Comparison of ENCODE assay signal across 24 cellular contexts in the genomic region with DNA sequence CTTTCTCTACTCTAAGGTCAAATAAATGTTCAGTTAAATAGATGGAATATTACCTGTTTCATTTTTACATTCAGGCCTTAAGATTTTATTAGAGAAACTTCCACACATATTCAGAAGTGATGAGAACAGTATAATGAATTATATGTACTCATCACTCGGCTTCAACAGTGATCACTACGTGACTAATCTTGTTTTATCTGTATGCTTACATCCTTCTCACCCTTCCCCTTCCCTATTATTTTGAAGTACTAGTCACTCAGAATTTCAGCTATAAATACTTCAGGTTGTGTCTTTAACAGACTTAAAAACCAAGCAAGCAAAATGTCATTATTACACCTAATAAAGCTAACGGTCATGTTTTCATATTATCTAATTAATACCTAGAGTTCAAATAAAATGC. TPM values are rescaled to one million over a fixed set of nuclear protein-coding genes. Genes with fewer than 3 reads are reported as not detected.
DNase-seq lines count a peak whose midpoint lies in the region; ATAC-seq, FAIRE-seq and TF ChIP-seq lines count a peak whose summit lies in the region.
"Had no signal": no experiment of that assay in that cellular context is flagged by ENCODE, and none has a peak within 500 bp of the region (broad histone marks: within the 10 kb centered on the region; RNA-seq: fewer than 3 reads in every experiment).

No MANE protein-coding gene starts in this region.

- H3K27me3 ChIP-seq in astrocyte (ENCODE audit: insufficient read depth, low read length), result no peaks in the 10 kb centered on the region
- H3K27me3 ChIP-seq: esophagus muscularis mucosa had no signal

- H3K4me3 ChIP-seq in astrocyte (ENCODE audit: insufficient read depth, low read depth, low read length), result no peak overlapping the region
- H3K4me3 ChIP-seq: esophagus muscularis mucosa had no signal

- no peak for TF ChIP-seq CTCF in astrocyte (IDR thresholded peaks at IDR 0.05; ENCODE audit: insufficient read depth, low read depth, low read length)

- H3K9me3 ChIP-seq in astrocyte (ENCODE audit: insufficient read depth, low read depth, low read length), result no peaks in the 10 kb centered on the region
- H3K9me3 ChIP-seq: esophagus muscularis mucosa had no signal

- peaks cover 79% of the 10 kb centered on the region for H4K20me1 ChIP-seq in astrocyte (ENCODE audit: insufficient read depth, low read length)

- no peak for ATAC-seq in memory B cell (ENCODE audit: low read depth)
- ATAC-seq: CD8-positive, alpha-beta T cell; left lobe of liver had no signal

- no peak overlapping the region for H3K27ac ChIP-seq in astrocyte (ENCODE audit: low read depth, low read length)

- H3K4me2 ChIP-seq in astrocyte (ENCODE audit: low read length), result no peak overlapping the region

- H3K36me3 Mint-ChIP-seq in astrocyte (ENCODE audit: low read depth, unreplicated experiment) (peaks cover 12% of the 10 kb centered on the region), memory B cell (peaks cover 14% of the 10 kb centered on the region)
- H3K36me3 Mint-ChIP-seq: CD8-positive, alpha-beta T cell had no signal

- H3K79me2 ChIP-seq in astrocyte (ENCODE audit: insufficient read depth, low read length), result peaks cover 90% of the 10 kb centered on the region

- FAIRE-seq in astrocyte (lab: Jason Lieb, UNC), result no peak
- FAIRE-seq: H54, HTR-8/SVneo had no signal

- H3K4me3 Mint-ChIP-seq in astrocyte (ENCODE audit: unreplicated experiment), result no peak overlapping the region
- no peak overlapping the region for H3K4me3 Mint-ChIP-seq in memory B cell
- H3K4me3 Mint-ChIP-seq: CD8-positive, alpha-beta T cell; mesothelial cell of epicardium; nephron; stimulated activated naive B cell treated with anti-CD40 and anti-IgM and Interleukin-4, amounts not matched to agents 10 μg/mL and 1 μg/mL and 100 μg/mL, for 72 hours had no signal

- H3K36me3 ChIP-seq in astrocyte (ENCODE audit: insufficient read depth, low read length), result no peaks in the 10 kb centered on the region
- H3K36me3 ChIP-seq: esophagus muscularis mucosa had no signal

- H3K4me1 Mint-ChIP-seq in astrocyte (ENCODE audit: low read depth, unreplicated experiment) (peaks cover 46% of the 10 kb centered on the region), memory B cell (peaks cover 57% of the 10 kb centered on the region)

- no peak overlapping the region for H3K9ac ChIP-seq in astrocyte (ENCODE audit: low read length)

- no peaks in the 10 kb centered on the region for H3K27me3 Mint-ChIP-seq in astrocyte (ENCODE audit: low read depth, unreplicated experiment)
- no peaks in the 10 kb centered on the region for H3K27me3 Mint-ChIP-seq in memory B cell
- H3K27me3 Mint-ChIP-seq: stimulated activated naive B cell treated with anti-CD40 and anti-IgM and Interleukin-4, amounts not matched to agents 10 μg/mL and 1 μg/mL and 100 μg/mL, for 72 hours had no signal

- no peak overlapping the region for H2AFZ ChIP-seq in astrocyte (ENCODE audit: low read depth, low read length)

- H3K4me1 ChIP-seq in astrocyte (ENCODE audit: insufficient read depth, low read length), result peaks cover 2% of the 10 kb centered on the region

- DNase-seq in EH (ENCODE audit: low read depth) (peak; percentile 75), LHCN-M2 (ENCODE audit: low read depth) (peak; percentile 10), astrocyte (ENCODE audit: low read depth) (peak; percentile 27), memory B cell (ENCODE audit: low spot score in 2 of 2) (no peak), 8988T (no peak), NCI-H1417 (lab: John Stamatoyannopoulos, UW) (no peak), NCI-H1417 treated with DMSO at 0.1 percent for 48 hours (lab: John Stamatoyannopoulos, UW) (no peak)
- no peak for DNase-seq in stimulated activated CD4-positive, alpha-beta T cell treated with anti-CD3 and anti-CD28 coated beads, Interleukin-4, amount 100 ng/mL, for 4 hours
- DNase-seq: activated CD4-positive, alpha-beta T cell treated with anti-CD3 and anti-CD28 coated beads, Interleukin-2, amount 50 U/mL, for 48 hours; amygdala; CD8-positive, alpha-beta T cell; cerebellar nuclear complex; effector CD8-positive, alpha-beta T cell; NCI-H1436; NCI-H2171; NCI-H526; SHP77 treated with DMSO at 0.1 percent for 48 hours; stimulated activated naive B cell treated with anti-CD40 and anti-IgM and Interleukin-4, amounts not matched to agents 10 μg/mL and 1 μg/mL and 100 μg/mL, for 72 hours had no signal

- H3K27ac Mint-ChIP-seq in astrocyte (ENCODE audit: unreplicated experiment) (no peak overlapping the region), memory B cell (peak overlapping the region; percentile 52)
- H3K27ac Mint-ChIP-seq: CD8-positive, alpha-beta T cell; mesothelial cell of epicardium; nephron had no signal

- H3K9me3 Mint-ChIP-seq in astrocyte (ENCODE audit: unreplicated experiment), result no peaks in the 10 kb centered on the region
- peaks cover 1% of the 10 kb centered on the region for H3K9me3 Mint-ChIP-seq in memory B cell
- H3K9me3 Mint-ChIP-seq: CD8-positive, alpha-beta T cell; mesothelial cell of epicardium; nephron; stimulated activated naive B cell treated with anti-CD40 and anti-IgM and Interleukin-4, amounts not matched to agents 10 μg/mL and 1 μg/mL and 100 μg/mL, for 72 hours had no signal

RNA-seq across cellular contexts. Expression of a gene that starts 34.9 kb away (rescaled TPM):
- total RNA-seq in LHCN-M2 (2014; rRNA removed), result 3.9 and 5.3 TPM in 2 replicates
- polyA plus RNA-seq in LHCN-M2 (2012), result 3.0 TPM
- total RNA-seq in astrocyte, result 41.2 and 44.6 TPM in 2 replicates

Comparison
In these comparisons a context has a peak if more than half of its experiments do, and no peak if none do; other contexts are left out.
1. DNase-seq: peak in EH (single experiment), LHCN-M2 (single experiment) and astrocyte (single experiment); none in memory B cell (0 of 2), 8988T (single experiment), stimulated activated CD4-positive, alpha-beta T cell treated with anti-CD3 and anti-CD28 coated beads, Interleukin-4, amount 100 ng/mL, for 4 hours (0 of 2), NCI-H1417 (0 of 3) and NCI-H1417 treated with DMSO at 0.1 percent for 48 hours (single experiment).